In the genomic region with DNA sequence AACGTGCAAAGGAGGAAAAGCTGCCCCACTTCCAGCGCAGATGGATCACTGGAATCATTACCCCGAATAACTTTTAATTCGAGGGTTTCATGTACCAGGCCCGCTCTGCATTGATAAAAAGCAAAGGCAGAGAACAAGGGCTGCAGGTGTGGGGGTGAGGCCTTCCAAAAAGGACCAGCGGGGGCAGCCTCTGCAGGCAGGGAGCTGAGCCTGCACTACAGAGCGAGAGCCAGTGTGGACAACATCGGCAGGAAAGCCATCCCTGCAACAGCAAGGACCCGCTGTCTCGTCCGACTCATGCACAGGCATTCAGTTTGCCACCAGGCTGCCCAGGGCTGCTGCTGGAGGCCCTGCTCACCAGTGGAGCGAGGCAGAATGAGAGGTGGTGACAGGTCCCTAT, we compare ENCODE assay signal across 24 cellular contexts. TPM values are rescaled to one million over a fixed set of nuclear protein-coding genes. Genes with fewer than 3 reads are reported as not detected.
"Had no signal": no experiment of that assay in that cellular context is flagged by ENCODE, and none has a peak within 500 bp of the region (broad histone marks: within the 10 kb centered on the region; RNA-seq: fewer than 3 reads in every experiment).

No MANE protein-coding gene starts in this region.

- H3K27ac Mint-ChIP-seq: activated naive CD8-positive, alpha-beta T cell; activated T-cell treated with anti-CD3 and anti-CD28 coated beads, Interleukin-2, amount 50 U/mL, for 24 hours; activated T-helper 17 cell treated with anti-CD3 and anti-CD28 coated beads, Interleukin-2, amount 50 U/mL, for 72 hours; dendritic cell treated with granulocyte-macrophage colony-stimulating factor and Interleukin-4, amounts not matched to agents 40 ng/mL and 50 ng/mL, for 4 days; memory B cell; nephron; T-cell; WTC11 had no signal

- H3K4me3 ChIP-seq: adrenal gland, ascending aorta, right lobe of liver had no signal

- H3K4me1 Mint-ChIP-seq: nephron, T-cell, WTC11 had no signal

- ATAC-seq: activated T-helper 17 cell treated with anti-CD3 and anti-CD28 coated beads, Interleukin-2, amount 50 U/mL, for 72 hours; foreskin keratinocyte; right lobe of liver; T-cell; WTC11 had no signal

- H3K27me3 ChIP-seq: adrenal gland, ascending aorta, brain microvascular endothelial cell, foreskin keratinocyte, right lobe of liver had no signal

- H3K27ac ChIP-seq: adrenal gland, ascending aorta, brain microvascular endothelial cell, foreskin keratinocyte, right lobe of liver had no signal

- DNase-seq: activated CD4-positive, alpha-beta T cell treated with anti-CD3 and anti-CD28 coated beads, Interleukin-2, amount 50 U/mL, for 4 hours; activated CD8-positive, alpha-beta memory T cell treated with anti-CD3 and anti-CD28 coated beads for 24 hours; activated CD8-positive, alpha-beta memory T cell treated with anti-CD3 and anti-CD28 coated beads, Interleukin-2, amount 50 U/mL, for 4 hours; activated T-cell treated with anti-CD3 and anti-CD28 coated beads, Interleukin-2, amount 50 U/mL, for 24 hours; adrenal gland; brain microvascular endothelial cell; caudate nucleus; effector CD4-positive, alpha-beta T cell; foreskin keratinocyte; hippocampal formation; left cardiac atrium; right lobe of liver; small intestine; stimulated activated CD4-positive, alpha-beta T cell treated with anti-CD3 and anti-CD28 coated beads, Interleukin-15, amount 100 ng/mL, for 24 hours; stimulated activated naive CD4-positive, alpha-beta T cell; T-cell had no signal

- H3K9me3 Mint-ChIP-seq: activated T-cell treated with anti-CD3 and anti-CD28 coated beads, Interleukin-2, amount 50 U/mL, for 24 hours; activated T-helper 17 cell treated with anti-CD3 and anti-CD28 coated beads, Interleukin-2, amount 50 U/mL, for 72 hours; dendritic cell treated with granulocyte-macrophage colony-stimulating factor and Interleukin-4, amounts not matched to agents 40 ng/mL and 50 ng/mL, for 4 days; memory B cell; nephron; T-cell had no signal

- H3K36me3 Mint-ChIP-seq: activated naive CD8-positive, alpha-beta T cell; memory B cell; T-cell had no signal

- H3K4me1 ChIP-seq: adrenal gland, ascending aorta, foreskin keratinocyte, right lobe of liver had no signal

- H3K4me3 Mint-ChIP-seq: activated naive CD8-positive, alpha-beta T cell; activated T-cell treated with anti-CD3 and anti-CD28 coated beads, Interleukin-2, amount 50 U/mL, for 24 hours; activated T-helper 17 cell treated with anti-CD3 and anti-CD28 coated beads, Interleukin-2, amount 50 U/mL, for 72 hours; dendritic cell treated with granulocyte-macrophage colony-stimulating factor and Interleukin-4, amounts not matched to agents 40 ng/mL and 50 ng/mL, for 4 days; memory B cell; nephron; T-cell; WTC11 had no signal

- H3K27me3 Mint-ChIP-seq: activated naive CD8-positive, alpha-beta T cell; activated T-helper 17 cell treated with anti-CD3 and anti-CD28 coated beads, Interleukin-2, amount 50 U/mL, for 72 hours; dendritic cell treated with granulocyte-macrophage colony-stimulating factor and Interleukin-4, amounts not matched to agents 40 ng/mL and 50 ng/mL, for 4 days had no signal

- H3K36me3 ChIP-seq: adrenal gland, ascending aorta, brain microvascular endothelial cell, right lobe of liver had no signal

- H3K9me3 ChIP-seq: adrenal gland, ascending aorta, right lobe of liver had no signal

RNA-seq across cellular contexts. Expression of a gene that starts 27.1 kb away (rescaled TPM):
- total RNA-seq: activated T-helper 17 cell treated with anti-CD3 and anti-CD28 coated beads, Interleukin-2, amount 50 U/mL, for 72 hours; myocyte had no signal
